ENCODE assay signal across 13 cellular contexts in genomic region chr20:10093087-10093591, GRCh38. TPM values are rescaled to one million over a fixed set of nuclear protein-coding genes. Genes with fewer than 3 reads are reported as not detected.
DNase-seq lines count a peak whose midpoint lies in the region; ATAC-seq and TF ChIP-seq lines count a peak whose summit lies in the region.
"Had no signal": no experiment of that assay in that cellular context is flagged by ENCODE, and none has a peak within 500 bp of the region (broad histone marks: within the 10 kb centered on the region; RNA-seq: fewer than 3 reads in every experiment).

No MANE protein-coding gene starts in this region.

- H3K27me3 Mint-ChIP-seq in activated CD4-positive, alpha-beta T cell treated with anti-CD3 and anti-CD28 coated beads, Interleukin-2, amount 10 ng/mL, durations not matched to agents 7 days and 5 days, result peaks cover 10% of the 10 kb centered on the region

- H3K9me3 ChIP-seq in BE2C (no peaks in the 10 kb centered on the region), stomach (no peaks in the 10 kb centered on the region)

- H3K4me1 ChIP-seq in BE2C (no peaks in the 10 kb centered on the region), stomach (peaks cover 0 to 5% (median 0%) of the 10 kb centered on the region in 4 donors)
- H3K4me1 ChIP-seq: Caco-2 had no signal

- DNase-seq in BE2C (peak; percentile 27), HS-5 (ENCODE audit: low read depth) (peak; percentile 72), astrocyte of the hippocampus (ENCODE audit: low read depth, low spot score) (peak; percentile 79), inferior parietal cortex (ENCODE audit: extremely low spot score) (peak; percentile 67), stomach (no peak), NCI-H2196 (lab: John Stamatoyannopoulos, UW; ENCODE audit: unreplicated experiment) (no peak)
- DNase-seq in activated CD4-positive, alpha-beta T cell treated with anti-CD3 and anti-CD28 coated beads, Interleukin-2, amount 10 ng/mL, durations not matched to agents 7 days and 5 days, result no peak
- DNase-seq: activated T-cell treated with anti-CD3 and anti-CD28 coated beads, Interleukin-2, amount 50 U/mL, for 72 hours; Caco-2; NK-92 treated with Interleukin-12 subunit alpha and Interleukin-12 subunit beta, amount 100 ng/mL, for 24 hours had no signal

- WGBS in stomach, 5 donors, result 68 to 88% (median 85%) methylated on average over 2 of the region's 2 CpGs

- no peak overlapping the region for H3K27ac ChIP-seq in stomach

- H3K4me1 Mint-ChIP-seq in activated CD4-positive, alpha-beta T cell treated with anti-CD3 and anti-CD28 coated beads, Interleukin-2, amount 10 ng/mL, durations not matched to agents 7 days and 5 days, result no peaks in the 10 kb centered on the region

- H3K36me3 ChIP-seq in BE2C (no peaks in the 10 kb centered on the region), stomach (no peaks in the 10 kb centered on the region)

- ATAC-seq in HG03571 (IDR thresholded peaks at IDR 0.05; ENCODE audit: unreplicated experiment), result no peak
- ATAC-seq: activated T-cell treated with anti-CD3 and anti-CD28 coated beads, Interleukin-2, amount 50 U/mL, for 72 hours had no signal

- no peak overlapping the region for H3K27ac Mint-ChIP-seq in activated CD4-positive, alpha-beta T cell treated with anti-CD3 and anti-CD28 coated beads, Interleukin-2, amount 10 ng/mL, durations not matched to agents 7 days and 5 days
- H3K27ac Mint-ChIP-seq: activated T-cell treated with anti-CD3 and anti-CD28 coated beads, Interleukin-2, amount 50 U/mL, for 72 hours; dendritic cell treated with granulocyte-macrophage colony-stimulating factor and Interleukin-4, amounts not matched to agents 40 ng/mL and 50 ng/mL, for 4 days had no signal

- no peak for TF ChIP-seq POLR2A in stomach (IDR thresholded peaks at IDR 0.05)

- H3K4me3 ChIP-seq in BE2C (ENCODE audit: low read depth, low read length) (no peak overlapping the region), stomach (no peak overlapping the region)

- TF ChIP-seq CTCF in BE2C (IDR thresholded peaks at IDR 0.05; ENCODE audit: low read depth, low read length), result no peak
- no peak for TF ChIP-seq CTCF in stomach (IDR thresholded peaks at IDR 0.05)

- POLR2A ChIA-PET in activated CD4-positive, alpha-beta T cell treated with anti-CD3 and anti-CD28 coated beads, Interleukin-2, amount 10 ng/mL, durations not matched to agents 7 days and 5 days (lab: Charles Lee), result no interaction called here

- CTCF ChIA-PET in activated CD4-positive, alpha-beta T cell treated with anti-CD3 and anti-CD28 coated beads, Interleukin-2, amount 10 ng/mL, durations not matched to agents 7 days and 5 days (lab: Charles Lee), result interaction anchor here (0.8 kb wide), 1 partner anchor 9 kb away, joined by 3 read pairs; no protein-coding TSS in a partner anchor

- H3K36me3 Mint-ChIP-seq in activated CD4-positive, alpha-beta T cell treated with anti-CD3 and anti-CD28 coated beads, Interleukin-2, amount 10 ng/mL, durations not matched to agents 7 days and 5 days (ENCODE audit: low read depth), result no peaks in the 10 kb centered on the region

- intact Hi-C loops in stomach (cut with DNase I; ENCODE audit: low total_unique reads), result loop anchor here (5.0 kb wide), 1 partner anchor 116 kb away; no protein-coding TSS in a partner anchor

- H3K9me3 Mint-ChIP-seq in activated CD4-positive, alpha-beta T cell treated with anti-CD3 and anti-CD28 coated beads, Interleukin-2, amount 10 ng/mL, durations not matched to agents 7 days and 5 days, result no peaks in the 10 kb centered on the region
- H3K9me3 Mint-ChIP-seq: activated T-cell treated with anti-CD3 and anti-CD28 coated beads, Interleukin-2, amount 50 U/mL, for 72 hours; dendritic cell treated with granulocyte-macrophage colony-stimulating factor and Interleukin-4, amounts not matched to agents 40 ng/mL and 50 ng/mL, for 4 days had no signal

- H3K27me3 ChIP-seq in BE2C, result no peaks in the 10 kb centered on the region
- no peaks in the 10 kb centered on the region for H3K27me3 ChIP-seq in stomach

- no peak overlapping the region for H3K4me3 Mint-ChIP-seq in activated CD4-positive, alpha-beta T cell treated with anti-CD3 and anti-CD28 coated beads, Interleukin-2, amount 10 ng/mL, durations not matched to agents 7 days and 5 days
- H3K4me3 Mint-ChIP-seq: activated T-cell treated with anti-CD3 and anti-CD28 coated beads, Interleukin-2, amount 50 U/mL, for 72 hours; dendritic cell treated with granulocyte-macrophage colony-stimulating factor and Interleukin-4, amounts not matched to agents 40 ng/mL and 50 ng/mL, for 4 days; neural crest cell had no signal

- no peak for TF ChIP-seq EP300 in stomach (IDR thresholded peaks at IDR 0.05)

RNA-seq across cellular contexts. Expression of gene ANKEF1, which starts 58.4 kb away (rescaled TPM):
- 2.0 TPM for polyA plus RNA-seq in BE2C (2012; ENCODE audit: insufficient read depth, insufficient read length, low read depth)
- 1 to 10 TPM in 4 of 5 donors, under 1 TPM in 1; 0.58 to 9.4 (median 1.3) TPM for total RNA-seq in stomach
- 1 to 10 TPM; 1.5 to 2.0 (median 1.7) TPM for polyA plus RNA-seq in stomach
- total RNA-seq in activated CD4-positive, alpha-beta T cell treated with anti-CD3 and anti-CD28 coated beads, Interleukin-2, amount 10 ng/mL, durations not matched to agents 7 days and 5 days, result 1 to 10 TPM; 6.9 to 8.7 TPM

Comparison
In these comparisons a context has a peak if more than half of its experiments do, and no peak if none do; other contexts are left out.
1. DNase-seq: peak in BE2C (single experiment), HS-5 (single experiment), astrocyte of the hippocampus (single experiment) and inferior parietal cortex (single experiment); none in stomach (single experiment), activated CD4-positive, alpha-beta T cell treated with anti-CD3 and anti-CD28 coated beads, Interleukin-2, amount 10 ng/mL, durations not matched to agents 7 days and 5 days (single experiment) and NCI-H2196 (single experiment).